In genomic region chr7:102146122-102146521, GRCh38 we compare ENCODE assay signal across 24 cellular contexts.
A peak's percentile ranks its signal among the peaks of the same experiment; 100 is the strongest.
DNase-seq lines count a peak whose midpoint lies in the region; ATAC-seq and TF ChIP-seq lines count a peak whose summit lies in the region.
"Had no signal": no experiment of that assay in that cellular context is flagged by ENCODE, and none has a peak within 500 bp of the region (broad histone marks: within the 10 kb centered on the region; RNA-seq: fewer than 3 reads in every experiment).

No MANE protein-coding gene starts in this region.

- no peak for TF ChIP-seq CTCF in WTC11 (IDR thresholded peaks at IDR 0.05)
- no peak for TF ChIP-seq CTCF in heart left ventricle (IDR thresholded peaks at IDR 0.05)
- no peak for TF ChIP-seq CTCF in MCF 10A (IDR thresholded peaks at IDR 0.05; ENCODE audit: unreplicated experiment)
- no peak for TF ChIP-seq CTCF in activated CD8-positive, alpha-beta T cell treated with anti-CD3 and anti-CD28 coated beads for 36 hours (IDR thresholded peaks at IDR 0.05)

- H3K27ac ChIP-seq in heart left ventricle (peak overlapping the region; percentile 23 to 80 (median 74)), skeletal muscle tissue (ENCODE audit: low read depth, low read length) (peak overlapping the region; percentile 96)
- H3K27ac ChIP-seq: esophagus squamous epithelium, PC-9, SJSA1, VCaP had no signal

- H3K9ac ChIP-seq in skeletal muscle tissue (ENCODE audit: low read depth in 1 of 3, low read length in 3 of 3), result peak overlapping the region; percentile 20 to 64 (median 35)

- H3K9me3 ChIP-seq in heart left ventricle (no peaks in the 10 kb centered on the region), skeletal muscle tissue (ENCODE audit: control insufficient read depth in 3 of 3, low read length in 3 of 3) (no peaks in the 10 kb centered on the region)
- H3K9me3 ChIP-seq: esophagus squamous epithelium, ovary, SJSA1 had no signal

- no peaks in the 10 kb centered on the region for H3K9me3 Mint-ChIP-seq in WTC11
- no peaks in the 10 kb centered on the region for H3K9me3 Mint-ChIP-seq in MCF 10A (ENCODE audit: unreplicated experiment)
- H3K9me3 Mint-ChIP-seq in activated CD8-positive, alpha-beta T cell treated with anti-CD3 and anti-CD28 coated beads for 36 hours, result no peaks in the 10 kb centered on the region
- no peaks in the 10 kb centered on the region for H3K9me3 Mint-ChIP-seq in stimulated activated naive CD8-positive, alpha-beta T cell treated with anti-CD3 and anti-CD28 coated beads, Interleukin-15, amount 100 ng/mL, for 72 hours
- no peaks in the 10 kb centered on the region for H3K9me3 Mint-ChIP-seq in activated naive CD4-positive, alpha-beta T cell treated with anti-CD3 and anti-CD28 coated beads, Interleukin-2, amount 10 ng/mL, durations not matched to agents 7 days and 5 days
- H3K9me3 Mint-ChIP-seq: activated CD4-positive, alpha-beta memory T cell treated with anti-CD3 and anti-CD28 coated beads, Interleukin-2, amount 10 ng/mL, durations not matched to agents 7 days and 5 days; effector memory CD8-positive, alpha-beta T cell had no signal

- H3K27ac Mint-ChIP-seq in WTC11 (peak overlapping the region; percentile 89; the same call in 1 of the 2 replicates), MCF 10A (ENCODE audit: low read depth, unreplicated experiment) (no peak overlapping the region)
- H3K27ac Mint-ChIP-seq in activated CD8-positive, alpha-beta T cell treated with anti-CD3 and anti-CD28 coated beads for 36 hours, result no peak overlapping the region
- no peak overlapping the region for H3K27ac Mint-ChIP-seq in stimulated activated naive CD8-positive, alpha-beta T cell treated with anti-CD3 and anti-CD28 coated beads, Interleukin-15, amount 100 ng/mL, for 72 hours
- no peak overlapping the region for H3K27ac Mint-ChIP-seq in activated naive CD4-positive, alpha-beta T cell treated with anti-CD3 and anti-CD28 coated beads, Interleukin-2, amount 10 ng/mL, durations not matched to agents 7 days and 5 days
- H3K27ac Mint-ChIP-seq: activated CD4-positive, alpha-beta memory T cell treated with anti-CD3 and anti-CD28 coated beads, Interleukin-2, amount 10 ng/mL, durations not matched to agents 7 days and 5 days; effector memory CD8-positive, alpha-beta T cell had no signal

- BruUV-seq in MCF 10A (replicated peaks; lab: Mats Ljungman, UMichigan), result no TSS peak

- H3K4me1 Mint-ChIP-seq in WTC11 (peaks cover 8% of the 10 kb centered on the region), MCF 10A (ENCODE audit: insufficient read depth, unreplicated experiment) (peaks cover 10% of the 10 kb centered on the region)
- H3K4me1 Mint-ChIP-seq in activated CD8-positive, alpha-beta T cell treated with anti-CD3 and anti-CD28 coated beads for 36 hours (ENCODE audit: low read depth), result peaks cover 3% of the 10 kb centered on the region
- peaks cover 4% of the 10 kb centered on the region for H3K4me1 Mint-ChIP-seq in stimulated activated naive CD8-positive, alpha-beta T cell treated with anti-CD3 and anti-CD28 coated beads, Interleukin-15, amount 100 ng/mL, for 72 hours
- peaks cover 8% of the 10 kb centered on the region for H3K4me1 Mint-ChIP-seq in activated naive CD4-positive, alpha-beta T cell treated with anti-CD3 and anti-CD28 coated beads, Interleukin-2, amount 10 ng/mL, durations not matched to agents 7 days and 5 days

- no peak overlapping the region for H3K4me3 Mint-ChIP-seq in WTC11
- no peak overlapping the region for H3K4me3 Mint-ChIP-seq in MCF 10A (ENCODE audit: unreplicated experiment)
- H3K4me3 Mint-ChIP-seq in activated CD8-positive, alpha-beta T cell treated with anti-CD3 and anti-CD28 coated beads for 36 hours, result no peak overlapping the region
- H3K4me3 Mint-ChIP-seq in stimulated activated naive CD8-positive, alpha-beta T cell treated with anti-CD3 and anti-CD28 coated beads, Interleukin-15, amount 100 ng/mL, for 72 hours, result no peak overlapping the region
- no peak overlapping the region for H3K4me3 Mint-ChIP-seq in activated naive CD4-positive, alpha-beta T cell treated with anti-CD3 and anti-CD28 coated beads, Interleukin-2, amount 10 ng/mL, durations not matched to agents 7 days and 5 days
- H3K4me3 Mint-ChIP-seq: activated CD4-positive, alpha-beta memory T cell treated with anti-CD3 and anti-CD28 coated beads, Interleukin-2, amount 10 ng/mL, durations not matched to agents 7 days and 5 days; effector memory CD8-positive, alpha-beta T cell had no signal

- 69 to 90% (median 77%) methylated on average over 18 of the region's 18 CpGs for WGBS in heart left ventricle, 4 donors

- peaks cover 0 to 20% (median 10%) of the 10 kb centered on the region in 12 donors for H3K4me1 ChIP-seq in heart left ventricle
- peaks cover 6 to 17% (median 13%) of the 10 kb centered on the region in 3 donors for H3K4me1 ChIP-seq in skeletal muscle tissue (ENCODE audit: control insufficient read depth in 3 of 3, insufficient read depth in 3 of 3, low read length in 3 of 3)
- H3K4me1 ChIP-seq: SJSA1 had no signal

- peaks cover 16% of the 10 kb centered on the region for H3K36me3 Mint-ChIP-seq in WTC11
- H3K36me3 Mint-ChIP-seq in MCF 10A (ENCODE audit: insufficient read depth, unreplicated experiment), result peaks cover 15% of the 10 kb centered on the region
- peaks cover 3% of the 10 kb centered on the region for H3K36me3 Mint-ChIP-seq in activated CD8-positive, alpha-beta T cell treated with anti-CD3 and anti-CD28 coated beads for 36 hours (ENCODE audit: low read depth)
- no peaks in the 10 kb centered on the region for H3K36me3 Mint-ChIP-seq in activated naive CD4-positive, alpha-beta T cell treated with anti-CD3 and anti-CD28 coated beads, Interleukin-2, amount 10 ng/mL, durations not matched to agents 7 days and 5 days

- H3K27me3 ChIP-seq in heart left ventricle (no peaks in the 10 kb centered on the region), skeletal muscle tissue (ENCODE audit: control insufficient read depth in 3 of 3, insufficient read depth in 3 of 3, low read length in 3 of 3) (no peaks in the 10 kb centered on the region)
- H3K27me3 ChIP-seq: esophagus squamous epithelium, ovary, SJSA1 had no signal

- POLR2A ChIA-PET in WTC11 (lab: Charles Lee), result no interaction called here
- POLR2A ChIA-PET in MCF 10A (lab: Yijun Ruan, JAX), result no interaction called here
- POLR2A ChIA-PET in activated CD8-positive, alpha-beta T cell treated with anti-CD3 and anti-CD28 coated beads for 36 hours (lab: Charles Lee), result no interaction called here

- TF ChIP-seq POLR2A in heart left ventricle (IDR thresholded peaks at IDR 0.05), result no peak

- H3K4me3 ChIP-seq in heart left ventricle (no peak overlapping the region), skeletal muscle tissue (ENCODE audit: low read length in 3 of 3) (no peak overlapping the region)
- H3K4me3 ChIP-seq: esophagus squamous epithelium, ovary, PC-9, SJSA1 had no signal

- CTCF ChIA-PET in WTC11 (lab: Charles Lee) (no interaction called here), MCF 10A (lab: Yijun Ruan, JAX) (no interaction called here)
- CTCF ChIA-PET in activated CD8-positive, alpha-beta T cell treated with anti-CD3 and anti-CD28 coated beads for 36 hours (lab: Charles Lee), result no interaction called here
- CTCF ChIA-PET in activated naive CD4-positive, alpha-beta T cell treated with anti-CD3 and anti-CD28 coated beads, Interleukin-2, amount 10 ng/mL, durations not matched to agents 7 days and 5 days (lab: Charles Lee), result no interaction called here

- no peak for DNase-seq in WTC11 (ENCODE audit: low spot score)
- peak; percentile 19 to 78 (median 76) for DNase-seq in heart left ventricle
- DNase-seq in medulla oblongata (ENCODE audit: extremely low spot score), result peak; percentile 45
- DNase-seq in MCF 10A (ENCODE audit: unreplicated experiment), result no peak
- no peak for DNase-seq in activated CD8-positive, alpha-beta T cell treated with anti-CD3 and anti-CD28 coated beads for 36 hours
- no peak for DNase-seq in stimulated activated naive CD8-positive, alpha-beta T cell treated with anti-CD3 and anti-CD28 coated beads, Interleukin-15, amount 100 ng/mL, for 72 hours
- no peak for DNase-seq in activated naive CD4-positive, alpha-beta T cell treated with anti-CD3 and anti-CD28 coated beads, Interleukin-2, amount 10 ng/mL, durations not matched to agents 7 days and 5 days
- DNase-seq: activated CD4-positive, alpha-beta memory T cell treated with anti-CD3 and anti-CD28 coated beads, Interleukin-2, amount 10 ng/mL, durations not matched to agents 7 days and 5 days; activated naive CD4-positive, alpha-beta T cell; activated T-cell treated with anti-CD3 and anti-CD28 coated beads, Interleukin-2, amount 50 U/mL, for 1 hour; amniotic stem cell; central memory CD4-positive, alpha-beta T cell; DMS79 treated with DMSO at 0.1 percent for 48 hours; effector memory CD8-positive, alpha-beta T cell; esophagus squamous epithelium; HCEC 1CT; NCI-H1048; NCI-H187 treated with DMSO at 0.1 percent for 48 hours; ovary; PC-9; T-helper 2 cell had no signal

- H3K36me3 ChIP-seq in heart left ventricle (peaks cover 0 to 6% (median 0%) of the 10 kb centered on the region in 9 donors), skeletal muscle tissue (ENCODE audit: control insufficient read depth in 3 of 3, insufficient read depth in 3 of 3, low read length in 3 of 3) (peaks cover 0 to 2% (median 0%) of the 10 kb centered on the region in 3 donors)
- H3K36me3 ChIP-seq: ovary, SJSA1 had no signal

- ATAC-seq in WTC11, result no peak
- ATAC-seq in heart left ventricle, result peak; percentile 79 to 92 (median 88)
- ATAC-seq in activated CD8-positive, alpha-beta T cell treated with anti-CD3 and anti-CD28 coated beads for 36 hours, result no peak
- ATAC-seq in stimulated activated naive CD8-positive, alpha-beta T cell treated with anti-CD3 and anti-CD28 coated beads, Interleukin-15, amount 100 ng/mL, for 72 hours, result no peak
- ATAC-seq: effector memory CD8-positive, alpha-beta T cell had no signal

- H3K27me3 Mint-ChIP-seq in WTC11 (ENCODE audit: low read depth), result no peaks in the 10 kb centered on the region
- H3K27me3 Mint-ChIP-seq in MCF 10A (ENCODE audit: insufficient read depth, unreplicated experiment), result no peaks in the 10 kb centered on the region
- no peaks in the 10 kb centered on the region for H3K27me3 Mint-ChIP-seq in activated CD8-positive, alpha-beta T cell treated with anti-CD3 and anti-CD28 coated beads for 36 hours
- H3K27me3 Mint-ChIP-seq in stimulated activated naive CD8-positive, alpha-beta T cell treated with anti-CD3 and anti-CD28 coated beads, Interleukin-15, amount 100 ng/mL, for 72 hours, result no peaks in the 10 kb centered on the region
- H3K27me3 Mint-ChIP-seq in activated naive CD4-positive, alpha-beta T cell treated with anti-CD3 and anti-CD28 coated beads, Interleukin-2, amount 10 ng/mL, durations not matched to agents 7 days and 5 days, result no peaks in the 10 kb centered on the region
- H3K27me3 Mint-ChIP-seq: activated CD4-positive, alpha-beta memory T cell treated with anti-CD3 and anti-CD28 coated beads, Interleukin-2, amount 10 ng/mL, durations not matched to agents 7 days and 5 days; effector memory CD8-positive, alpha-beta T cell had no signal

- intact Hi-C loops in heart left ventricle (cut with DNase I), result no loop called here
- intact Hi-C loops in MCF 10A (cut with micrococcal nuclease), result no loop called here
- intact Hi-C loops in activated CD8-positive, alpha-beta T cell treated with anti-CD3 and anti-CD28 coated beads for 36 hours (cut with micrococcal nuclease), result no loop called here

TF ChIP-seq in WTC11, 78 proteins besides CTCF, POLR2A, EP300 and RAD21 (continues in another document):
- TF ChIP-seq ETV6 (CRISPR knock-in tag; IDR thresholded peaks at IDR 0.05) (no peak), NR2C2 (CRISPR knock-in tag; IDR thresholded peaks at IDR 0.05) (no peak)

Comparison
In these comparisons a context has a peak if more than half of its experiments do, and no peak if none do; other contexts are left out.
1. ATAC-seq: peak in heart left ventricle (4 of 4); none in WTC11 (single experiment), activated CD8-positive, alpha-beta T cell treated with anti-CD3 and anti-CD28 coated beads for 36 hours (single experiment) and stimulated activated naive CD8-positive, alpha-beta T cell treated with anti-CD3 and anti-CD28 coated beads, Interleukin-15, amount 100 ng/mL, for 72 hours (single experiment).
2. DNase-seq: peak in heart left ventricle (5 of 5) and medulla oblongata (single experiment); none in WTC11 (single experiment), MCF 10A (single experiment), activated CD8-positive, alpha-beta T cell treated with anti-CD3 and anti-CD28 coated beads for 36 hours (single experiment), stimulated activated naive CD8-positive, alpha-beta T cell treated with anti-CD3 and anti-CD28 coated beads, Interleukin-15, amount 100 ng/mL, for 72 hours (0 of 2) and activated naive CD4-positive, alpha-beta T cell treated with anti-CD3 and anti-CD28 coated beads, Interleukin-2, amount 10 ng/mL, durations not matched to agents 7 days and 5 days (single experiment).